In the genomic region with DNA sequence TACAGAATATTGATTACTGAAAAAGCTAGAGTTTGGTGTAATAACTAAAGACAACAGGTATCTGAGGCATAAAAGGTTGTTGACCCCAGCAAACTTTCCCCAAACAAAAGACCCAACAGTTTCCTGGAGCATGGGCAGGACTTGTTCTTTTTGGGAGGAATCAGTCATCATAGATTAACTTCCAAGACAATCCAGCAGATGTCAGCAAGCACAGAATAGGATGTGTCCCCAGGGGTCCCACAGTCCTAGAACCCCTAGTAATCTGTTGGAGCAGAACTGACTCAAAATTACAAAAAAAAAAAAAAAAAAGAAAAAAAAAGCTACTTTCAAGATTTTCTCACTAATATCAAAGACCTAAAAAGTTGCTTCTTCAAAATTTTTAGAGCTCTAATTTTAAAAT, we compare ENCODE assay signal across 28 cellular contexts.
DNase-seq lines count a peak whose midpoint lies in the region; ATAC-seq, FAIRE-seq and TF ChIP-seq lines count a peak whose summit lies in the region.
"Had no signal": no experiment of that assay in that cellular context is flagged by ENCODE, and none has a peak within 500 bp of the region (broad histone marks: within the 10 kb centered on the region; RNA-seq: fewer than 3 reads in every experiment).

No MANE protein-coding gene starts in this region.

- peaks cover 0 to 11% of the 10 kb centered on the region in 2 donors for H3K27me3 Mint-ChIP-seq in CD8-positive, alpha-beta memory T cell
- H3K27me3 Mint-ChIP-seq: activated naive CD8-positive, alpha-beta T cell had no signal

- DNase-seq in NCI-H82 (lab: John Stamatoyannopoulos, UW) (peak; percentile 12), NCI-H82 treated with DMSO at 0.1 percent for 48 hours (lab: John Stamatoyannopoulos, UW; ENCODE audit: unreplicated experiment) (no peak), PC-3 (no peak), iPS DF 4.7 (ENCODE audit: extremely low read depth, low spot score) (peak; percentile 19), osteoblast (ENCODE audit: insufficient read length, low spot score, missing footprints) (no peak), RCC 7860 (ENCODE audit: low spot score) (no peak), NCI-H1694 treated with DMSO at 0.1 percent for 48 hours (lab: John Stamatoyannopoulos, UW) (no peak)
- no peak for DNase-seq in CD8-positive, alpha-beta memory T cell
- DNase-seq: activated effector memory CD4-positive, alpha-beta T cell treated with Interleukin-2 at 50 U/mL for 16 hours; aorta; cortex of kidney; esophagus squamous epithelium; foreskin melanocyte; GDM1; heart right ventricle; left lung; NCI-H1092; NCI-H187; NCI-H2227 treated with DMSO at 0.1 percent for 48 hours; nucleus accumbens; stimulated activated naive CD8-positive, alpha-beta T cell treated with anti-CD3 and anti-CD28 coated beads, Interleukin-15, Interleukin-2, amounts not matched to agents 100 U/mL and 50 U/mL, for 24 hours; uterus had no signal

- H3K79me2 ChIP-seq in PC-3 (ENCODE audit: low read length) (no peaks in the 10 kb centered on the region), osteoblast (ENCODE audit: insufficient read depth, low read length) (no peaks in the 10 kb centered on the region)

- no peaks in the 10 kb centered on the region for H3F3A ChIP-seq in PC-3 (ENCODE audit: low read length, unreplicated experiment)

- no peak overlapping the region for H3K4me2 ChIP-seq in PC-3 (ENCODE audit: low read length)
- H3K4me2 ChIP-seq in osteoblast (ENCODE audit: insufficient read depth, low read length) = no peak overlapping the region
- H3K4me2 ChIP-seq: A549 had no signal

- no peaks in the 10 kb centered on the region for H3K4me1 Mint-ChIP-seq in CD8-positive, alpha-beta memory T cell

- H3K4me1 ChIP-seq in PC-3 (ENCODE audit: insufficient read depth, low read length) = no peaks in the 10 kb centered on the region
- H3K4me1 ChIP-seq in osteoblast (ENCODE audit: insufficient read depth, low read length) = no peaks in the 10 kb centered on the region
- H3K4me1 ChIP-seq in CD8-positive, alpha-beta memory T cell (ENCODE audit: insufficient read depth, low read length) = no peaks in the 10 kb centered on the region
- H3K4me1 ChIP-seq: A549, esophagus squamous epithelium, HAP-1, heart right ventricle, left lung, uterus had no signal

- no peak overlapping the region for H3K27ac Mint-ChIP-seq in CD8-positive, alpha-beta memory T cell
- H3K27ac Mint-ChIP-seq: activated naive CD8-positive, alpha-beta T cell had no signal

- no peak overlapping the region for H3K4me3 Mint-ChIP-seq in CD8-positive, alpha-beta memory T cell
- H3K4me3 Mint-ChIP-seq: activated naive CD8-positive, alpha-beta T cell had no signal

- no peaks in the 10 kb centered on the region for H3K27me3 ChIP-seq in PC-3 (ENCODE audit: low read length)
- H3K27me3 ChIP-seq in osteoblast (ENCODE audit: insufficient read depth, low read length) = no peaks in the 10 kb centered on the region
- no peaks in the 10 kb centered on the region for H3K27me3 ChIP-seq in CD8-positive, alpha-beta memory T cell (ENCODE audit: insufficient read depth, low read length, poor library complexity, severe bottlenecking)
- H3K27me3 ChIP-seq: esophagus squamous epithelium, heart right ventricle, left lung, uterus had no signal

- CTCF ChIA-PET in PC-3 (lab: Charles Lee) = interaction anchor here (0.6 kb wide), 2 partner anchors 190 to 228 kb away, joined by 6 to 20 read pairs; no protein-coding TSS in a partner anchor
- CTCF ChIA-PET in CD8-positive, alpha-beta memory T cell (lab: Charles Lee) = no interaction called here

- no peaks in the 10 kb centered on the region for H3K36me3 Mint-ChIP-seq in CD8-positive, alpha-beta memory T cell
- H3K36me3 Mint-ChIP-seq: activated naive CD8-positive, alpha-beta T cell had no signal

- no peak overlapping the region for H3K9ac ChIP-seq in PC-3 (ENCODE audit: low read length)

- H4K20me1 ChIP-seq in PC-3 (ENCODE audit: low read length) = no peaks in the 10 kb centered on the region
- no peaks in the 10 kb centered on the region for H4K20me1 ChIP-seq in osteoblast (ENCODE audit: insufficient read depth, low read length)

- H3K36me3 ChIP-seq in PC-3 (ENCODE audit: low read depth, low read length) (no peaks in the 10 kb centered on the region), osteoblast (ENCODE audit: insufficient read depth, low read length) (no peaks in the 10 kb centered on the region)
- no peaks in the 10 kb centered on the region for H3K36me3 ChIP-seq in CD8-positive, alpha-beta memory T cell (ENCODE audit: insufficient read depth, low read length)
- H3K36me3 ChIP-seq: esophagus squamous epithelium, HAP-1, heart right ventricle, left lung, uterus had no signal

- H3K4me3 ChIP-seq in PC-3 (ENCODE audit: low read length) (no peak overlapping the region), osteoblast (ENCODE audit: insufficient read depth, low read length) (no peak overlapping the region)
- no peak overlapping the region for H3K4me3 ChIP-seq in CD8-positive, alpha-beta memory T cell (ENCODE audit: low read length)
- H3K4me3 ChIP-seq: A549, esophagus squamous epithelium, HAP-1, heart right ventricle, left lung, SK-N-MC, uterus had no signal

- POLR2A ChIA-PET in PC-3 (lab: Charles Lee; ENCODE audit: unreplicated experiment) = no interaction called here
- POLR2A ChIA-PET in CD8-positive, alpha-beta memory T cell (lab: Charles Lee) = no interaction called here

- TF ChIP-seq CTCF in PC-3 (conservative IDR thresholded peaks at IDR 0.05; ENCODE audit: low read depth, low read length) (0 out of 2 replicates have a peak, but pooled peaks have one; percentile 21), osteoblast (IDR thresholded peaks at IDR 0.05; ENCODE audit: extremely low read depth, low read depth, low read length) (no peak)

- H2AFZ ChIP-seq in PC-3 (ENCODE audit: low read length) (no peak overlapping the region), osteoblast (ENCODE audit: low read length) (no peak overlapping the region)

- BruUV-seq in PC-3 (replicated peaks; lab: Mats Ljungman, UMichigan) = no TSS peak

- intact Hi-C loops in PC-3 (cut with micrococcal nuclease) = no loop called here

- FAIRE-seq in RCC 7860 (lab: Jason Lieb, UNC) = no peak
- FAIRE-seq: A549, TTC549 had no signal

- no peaks in the 10 kb centered on the region for H3K9me3 ChIP-seq in PC-3 (ENCODE audit: low read length)
- no peaks in the 10 kb centered on the region for H3K9me3 ChIP-seq in osteoblast (ENCODE audit: low read depth, low read length)
- no peaks in the 10 kb centered on the region for H3K9me3 ChIP-seq in CD8-positive, alpha-beta memory T cell (ENCODE audit: low read length)
- H3K9me3 ChIP-seq: esophagus squamous epithelium, HAP-1, uterus had no signal

- peaks cover 0 to 2% (median 0%) of the 10 kb centered on the region in 5 donors for H3K9me3 Mint-ChIP-seq in CD8-positive, alpha-beta memory T cell

- ATAC-seq in PC-3 = no peak
- ATAC-seq: A549; heart right ventricle; left lung; stimulated activated naive CD8-positive, alpha-beta T cell treated with anti-CD3 and anti-CD28 coated beads, Interleukin-15, Interleukin-2, amounts not matched to agents 100 U/mL and 50 U/mL, for 24 hours had no signal

- H3K9me2 ChIP-seq in PC-3 (replicated peaks; ENCODE audit: low read length) = no peaks in the 10 kb centered on the region

- H3K27ac ChIP-seq in PC-3 (ENCODE audit: low read length) = no peak overlapping the region
- no peak overlapping the region for H3K27ac ChIP-seq in osteoblast (ENCODE audit: low read depth, low read length)
- no peak overlapping the region for H3K27ac ChIP-seq in CD8-positive, alpha-beta memory T cell (ENCODE audit: low read depth, low read length)
- H3K27ac ChIP-seq: A549, esophagus squamous epithelium, heart right ventricle, HL-60, left lung, SK-N-MC, uterus had no signal

Comparison
In these comparisons a context has a peak if more than half of its experiments do, and no peak if none do; other contexts are left out.
1. DNase-seq: peak in NCI-H82 (single experiment) and iPS DF 4.7 (single experiment); none in NCI-H82 treated with DMSO at 0.1 percent for 48 hours (single experiment), PC-3 (single experiment), osteoblast (single experiment), RCC 7860 (single experiment), CD8-positive, alpha-beta memory T cell (0 of 5) and NCI-H1694 treated with DMSO at 0.1 percent for 48 hours (single experiment).